In the genomic region with DNA sequence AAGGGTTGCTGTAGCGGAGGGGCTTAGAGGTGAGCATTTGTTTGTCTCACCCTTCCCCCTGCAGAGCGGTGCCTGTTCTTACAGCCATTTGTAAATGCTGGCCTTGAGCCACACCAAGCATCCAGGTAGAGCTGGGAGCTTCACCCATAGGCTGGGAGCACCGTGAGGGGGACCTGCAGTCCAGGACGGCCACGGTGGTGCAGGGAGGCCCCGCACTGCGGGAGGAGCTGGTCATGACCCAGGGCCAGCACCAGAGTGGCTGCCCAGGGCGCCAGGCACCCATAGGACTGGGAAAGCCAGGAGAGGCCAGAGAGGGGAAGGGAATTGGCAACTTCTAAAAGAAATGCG, we compare ENCODE assay signal across 13 cellular contexts.
"Had no signal": no experiment of that assay in that cellular context is flagged by ENCODE, and none has a peak within 500 bp of the region (broad histone marks: within the 10 kb centered on the region; RNA-seq: fewer than 3 reads in every experiment).

No MANE protein-coding gene starts in this region.

- ATAC-seq: stimulated activated effector memory CD8-positive, alpha-beta T cell treated with anti-CD3 and anti-CD28 coated beads, Interleukin-12 subunit alpha, Interleukin-12 subunit beta, amount 100 ng/mL, for 72 hours had no signal

- H3K4me1 ChIP-seq: tibial artery had no signal

- H3K36me3 ChIP-seq: tibial artery had no signal

- H3K9me3 ChIP-seq: tibial artery had no signal

- DNase-seq: activated gamma-delta T cell treated with Interleukin-2 at 50 U/mL for 16 hours; activated T-cell treated with anti-CD3 and anti-CD28 coated beads, Interleukin-2, amount 50 U/mL, for 1 hour; aorta; dermis blood vessel endothelial cell; effector CD8-positive, alpha-beta T cell; foreskin melanocyte; stimulated activated CD4-positive, alpha-beta T cell treated with anti-CD3 and anti-CD28 coated beads, Interleukin-1b, Interleukin-23, amount 100 ng/mL, for 48 hours; T-helper 2 cell; tibial artery had no signal

- FAIRE-seq: endothelial cell of umbilical vein, urothelium cell line had no signal

- H3K27ac ChIP-seq: skin epidermis, tibial artery had no signal

- H3K4me3 ChIP-seq: skin epidermis, tibial artery had no signal
